28 cellular contexts compared by ENCODE assay signal in genomic region chr13:33868343-33868994, GRCh38.
"Had no signal": no experiment of that assay in that cellular context is flagged by ENCODE, and none has a peak within 500 bp of the region (broad histone marks: within the 10 kb centered on the region; RNA-seq: fewer than 3 reads in every experiment).

No MANE protein-coding gene starts in this region.

- H3K4me3 ChIP-seq: ascending aorta, gastrocnemius medialis, hepatocyte, lower lobe of right lung, ovary, smooth muscle cell, suprapubic skin, tibial artery, upper lobe of right lung had no signal

- H3K4me2 ChIP-seq: hepatocyte, smooth muscle cell had no signal

- H3K36me3 ChIP-seq: ascending aorta, gastrocnemius medialis, lower lobe of right lung, ovary, suprapubic skin, tibial artery, upper lobe of right lung had no signal

- H3K27me3 ChIP-seq: ascending aorta, gastrocnemius medialis, hepatocyte, ovary, suprapubic skin, tibial artery, upper lobe of right lung had no signal

- H3K27ac ChIP-seq: ascending aorta, gastrocnemius medialis, hepatocyte, lower lobe of right lung, ovary, suprapubic skin, tibial artery, upper lobe of right lung, VCaP had no signal

- H3K9me3 Mint-ChIP-seq: activated naive CD4-positive, alpha-beta T cell treated with anti-CD3 and anti-CD28 coated beads for 36 hours; activated naive CD8-positive, alpha-beta T cell treated with anti-CD3 and anti-CD28 coated beads for 36 hours; effector memory CD8-positive, alpha-beta T cell; immature natural killer cell; nephron; T-helper 1 cell treated with Interleukin-12 subunit alpha and Interleukin-12 subunit beta and Interleukin-4 antibody, amounts not matched to agents 30 μg/mL and 1 μg/mL, for 36 hours had no signal

- H3K27ac Mint-ChIP-seq: activated naive CD4-positive, alpha-beta T cell treated with anti-CD3 and anti-CD28 coated beads for 36 hours; activated naive CD8-positive, alpha-beta T cell treated with anti-CD3 and anti-CD28 coated beads for 36 hours; brain; effector memory CD8-positive, alpha-beta T cell; immature natural killer cell; progenitor cell of endocrine pancreas; T-helper 1 cell treated with Interleukin-12 subunit alpha and Interleukin-12 subunit beta and Interleukin-4 antibody, amounts not matched to agents 30 μg/mL and 1 μg/mL, for 36 hours had no signal

- DNase-seq: activated CD4-positive, alpha-beta T cell treated with anti-CD3 and anti-CD28 coated beads for 48 hours; activated CD4-positive, alpha-beta T cell treated with anti-CD3 and anti-CD28 coated beads, Interleukin-2, amount 50 U/mL, for 48 hours; activated CD8-positive, alpha-beta memory T cell treated with anti-CD3 and anti-CD28 coated beads for 24 hours; activated effector memory CD4-positive, alpha-beta T cell treated with anti-CD3 and anti-CD28 coated beads, Interleukin-2, amount 50 U/mL, for 16 hours; activated naive CD4-positive, alpha-beta T cell treated with anti-CD3 and anti-CD28 coated beads for 36 hours; activated naive CD8-positive, alpha-beta T cell treated with anti-CD3 and anti-CD28 coated beads for 36 hours; caudate nucleus; cortex of kidney; effector memory CD8-positive, alpha-beta T cell; gastrocnemius medialis; immature natural killer cell; kidney; lower lobe of right lung; ovary; stimulated activated CD4-positive, alpha-beta T cell treated with anti-CD3 and anti-CD28 coated beads, Interleukin-2, amount 100 ng/mL, for 24 hours; stimulated activated naive CD4-positive, alpha-beta T cell; T-helper 9 cell; tibial artery; upper lobe of right lung had no signal

- H3K27me3 Mint-ChIP-seq: activated naive CD8-positive, alpha-beta T cell treated with anti-CD3 and anti-CD28 coated beads for 36 hours; brain; effector memory CD8-positive, alpha-beta T cell; progenitor cell of endocrine pancreas had no signal

- H3K79me2 ChIP-seq: hepatocyte had no signal

- H3K4me1 Mint-ChIP-seq: activated naive CD8-positive, alpha-beta T cell treated with anti-CD3 and anti-CD28 coated beads for 36 hours; immature natural killer cell; nephron had no signal

- H3K4me1 ChIP-seq: ascending aorta, gastrocnemius medialis, lower lobe of right lung, suprapubic skin, tibial artery, upper lobe of right lung had no signal

- ATAC-seq: effector memory CD8-positive, alpha-beta T cell; gastrocnemius medialis; lower lobe of right lung; upper lobe of right lung had no signal

- H3K9me3 ChIP-seq: ascending aorta, gastrocnemius medialis, lower lobe of right lung, ovary, suprapubic skin, tibial artery, upper lobe of right lung had no signal

- H3K4me3 Mint-ChIP-seq: activated naive CD4-positive, alpha-beta T cell treated with anti-CD3 and anti-CD28 coated beads for 36 hours; activated naive CD8-positive, alpha-beta T cell treated with anti-CD3 and anti-CD28 coated beads for 36 hours; brain; effector memory CD8-positive, alpha-beta T cell; immature natural killer cell; nephron; T-helper 1 cell treated with Interleukin-12 subunit alpha and Interleukin-12 subunit beta and Interleukin-4 antibody, amounts not matched to agents 30 μg/mL and 1 μg/mL, for 36 hours had no signal

- H3K36me3 Mint-ChIP-seq: immature natural killer cell had no signal

- H2AFZ ChIP-seq: hepatocyte had no signal
